Comparison of ENCODE assay signal across 7 cellular contexts in the genomic region with DNA sequence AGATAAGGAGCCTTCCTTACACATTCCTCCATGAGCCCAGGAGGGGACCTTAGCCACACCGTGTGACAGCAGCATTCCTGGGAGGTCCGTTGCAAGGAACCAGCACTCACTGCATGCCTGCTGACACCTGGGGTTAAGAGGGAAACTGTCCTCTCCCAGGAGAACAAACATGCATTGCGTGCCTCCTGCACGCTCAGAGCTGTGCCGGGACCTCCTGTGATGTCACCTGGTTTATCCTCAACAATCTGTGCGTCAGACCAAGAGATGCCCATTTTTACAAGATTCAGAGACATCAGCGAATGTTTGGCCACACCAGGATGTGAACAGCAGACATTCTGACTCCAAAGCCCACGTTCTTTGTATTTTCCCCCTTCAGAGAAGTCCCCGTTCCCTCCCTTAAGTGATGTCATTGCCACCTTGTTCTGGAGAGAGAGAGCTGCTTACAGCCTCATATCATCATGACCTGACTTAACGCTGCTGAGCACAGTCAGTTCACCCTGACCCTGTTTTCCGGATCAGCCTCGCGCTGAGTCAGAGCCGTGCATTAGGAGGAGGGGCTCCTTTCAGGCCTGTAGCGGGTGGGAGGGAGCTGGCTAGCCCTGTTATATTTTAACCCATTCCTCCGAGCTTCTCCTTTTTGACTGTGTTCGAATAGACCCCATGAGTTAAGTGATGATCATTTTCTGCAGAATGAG. TPM values are rescaled to one million over a fixed set of nuclear protein-coding genes. Genes with fewer than 3 reads are reported as not detected.
A peak's percentile ranks its signal among the peaks of the same experiment; 100 is the strongest.
DNase-seq lines count a peak whose midpoint lies in the region; ATAC-seq and FAIRE-seq lines count a peak whose summit lies in the region.

No MANE protein-coding gene starts in this region.

- peak overlapping the region; percentile 12 for H3K27ac Mint-ChIP-seq in memory B cell

- DNase-seq in GM19239 (ENCODE audit: insufficient read length, low spot score) (no peak), NCI-H460 (ENCODE audit: extremely low read depth, low read depth) (peak; percentile 59), brain pericyte (ENCODE audit: low read depth, low spot score) (peak; percentile 70), memory B cell (ENCODE audit: low spot score in 2 of 2) (no peak), NCI-H1694 (lab: John Stamatoyannopoulos, UW) (no peak), COLO829 (ENCODE audit: low spot score) (no peak)

- H3K4me1 Mint-ChIP-seq in memory B cell: peaks cover 2% of the 10 kb centered on the region

- no peaks in the 10 kb centered on the region for H3K27me3 Mint-ChIP-seq in memory B cell

- peak; percentile 45 for ATAC-seq in memory B cell (ENCODE audit: low read depth)
- ATAC-seq in GM19463 (IDR thresholded peaks at IDR 0.05; ENCODE audit: unreplicated experiment): no peak

- H3K4me3 Mint-ChIP-seq in memory B cell: no peak overlapping the region

- peak; percentile 42 for FAIRE-seq in GM19239 (lab: Jason Lieb, UNC)

- H3K9me3 Mint-ChIP-seq in memory B cell: no peaks in the 10 kb centered on the region

- peaks cover 3% of the 10 kb centered on the region for H3K36me3 Mint-ChIP-seq in memory B cell

RNA-seq across cellular contexts. Expression of a gene that starts 36.2 kb away (rescaled TPM):
- 9.4 and 11.8 TPM in 2 replicates for total RNA-seq in NCI-H460 (2014; rRNA removed; shearing (Covaris generic))
- 91.4 and 91.6 TPM in 2 replicates for polyA plus RNA-seq in NCI-H460 (2014; cell fraction: nucleus; rRNA removed)

RNA-seq across cellular contexts. Expression of a gene that starts 44.8 kb away (rescaled TPM):
- total RNA-seq in NCI-H460 (2014; rRNA removed; shearing (Covaris generic)): 43.9 and 44.5 TPM in 2 replicates
- 46.0 and 60.1 TPM in 2 replicates for polyA plus RNA-seq in NCI-H460 (2014; cell fraction: nucleus; rRNA removed)

RNA-seq across cellular contexts. Expression of a gene that starts 55.1 kb away (rescaled TPM):
- 4.0 and 4.8 TPM in 2 replicates for total RNA-seq in NCI-H460 (2014; rRNA removed; shearing (Covaris generic))
- 4.5 and 6.0 TPM in 2 replicates for polyA plus RNA-seq in NCI-H460 (2014; cell fraction: nucleus; rRNA removed)

Comparison
In these comparisons a context has a peak if more than half of its experiments do, and no peak if none do; other contexts are left out.
1. DNase-seq: peak in NCI-H460 (single experiment) and brain pericyte (single experiment); none in GM19239 (single experiment), memory B cell (0 of 2), NCI-H1694 (single experiment) and COLO829 (single experiment).